In genomic region chr2:240933966-240934700, GRCh38 we compare ENCODE assay signal across 16 cellular contexts. TPM values are rescaled to one million over a fixed set of nuclear protein-coding genes. Genes with fewer than 3 reads are reported as not detected.
DNase-seq lines count a peak whose midpoint lies in the region; ATAC-seq, FAIRE-seq and TF ChIP-seq lines count a peak whose summit lies in the region.
"Had no signal": no experiment of that assay in that cellular context is flagged by ENCODE, and none has a peak within 500 bp of the region (broad histone marks: within the 10 kb centered on the region; RNA-seq: fewer than 3 reads in every experiment).

No MANE protein-coding gene starts in this region.

- no peak overlapping the region for H2AFZ ChIP-seq in HepG2 (ENCODE audit: low read length)

- TF ChIP-seq EP300 in HepG2 (IDR thresholded peaks at IDR 0.05; ENCODE audit: low read depth in 2 of 2, low read length in 2 of 2) (no peak), HepG2 (CRISPR knock-in tag; IDR thresholded peaks at IDR 0.05; ENCODE audit: borderline replicate concordance) (no peak)

- TF ChIP-seq POLR2A in HepG2 (IDR thresholded peaks at IDR 0.05; ENCODE audit: insufficient read depth in 1 of 2, low read depth in 2 of 2, low read length in 2 of 2) (no peak), spleen (IDR thresholded peaks at IDR 0.05) (no peak)

- ATAC-seq in HepG2: peak; percentile 12; the same call in 2 of the 3 replicates
- ATAC-seq: body of pancreas; stimulated activated effector memory CD8-positive, alpha-beta T cell treated with anti-CD3 and anti-CD28 coated beads, Interleukin-12 subunit alpha, Interleukin-12 subunit beta, amount 100 ng/mL, for 72 hours had no signal

- intact Hi-C loops in HepG2 (cut with micrococcal nuclease; ENCODE audit: unreplicated experiment) (no loop called here), spleen (cut with DNase I; ENCODE audit: low total_unique reads) (no loop called here)

- H3K79me2 ChIP-seq in HepG2 (ENCODE audit: insufficient read depth, low read length): no peaks in the 10 kb centered on the region

- CTCF ChIA-PET in HepG2 (lab: Yijun Ruan, JAX; ENCODE audit: low intra/inter-chr PET ratio, low total read pairs): no interaction called here

- H3K27ac ChIP-seq in HepG2 (ENCODE audit: extremely low read length, insufficient read depth, low read length) (no peak overlapping the region), spleen (peak overlapping the region in 1 of 8 donors; percentile 16)
- H3K27ac ChIP-seq: 22Rv1, body of pancreas had no signal

- POLR2A ChIA-PET in HepG2 (lab: Yijun Ruan, JAX): no interaction called here

- 33% methylated on average over 14 of the region's 23 CpGs for WGBS in HepG2 (ENCODE audit: low lambda C conversion rate)
- 64 to 77% (median 71%) methylated on average over 10 to 23 of the region's 23 CpGs for WGBS in spleen, 5 donors

- in situ Hi-C loops in HepG2 (cut with HindIII; ENCODE audit: extremely low pct_ligation_motif_present, low pct_unique_long_range_greater_than_20kb): no loop called here

- no peak overlapping the region for H3K4me2 ChIP-seq in HepG2 (ENCODE audit: low read depth, low read length)

- H3K36me3 ChIP-seq in HepG2 (replicated peaks in 1 of 2; ENCODE audit: control insufficient read depth in 1 of 2, insufficient read depth in 2 of 2, low read length in 2 of 2): no peaks in the 10 kb centered on the region
- H3K36me3 ChIP-seq in spleen: no peaks in the 10 kb centered on the region

- H3K27me3 ChIP-seq in HepG2 (ENCODE audit: control insufficient read depth in 1 of 2, insufficient read depth in 2 of 2, low read length in 2 of 2) (peaks cover 22 to 79% of the 10 kb centered on the region in 2 experiments; a peak in 4 of 5 replicates), spleen (replicated peaks in 1 of 7) (peaks cover 0 to 9% (median 0%) of the 10 kb centered on the region in 7 donors)
- H3K27me3 ChIP-seq: body of pancreas had no signal

- TF ChIP-seq CTCF in HepG2 (CRISPR knock-in tag; IDR thresholded peaks at IDR 0.05) (no peak), spleen (IDR thresholded peaks at IDR 0.05 in 8 of 11, conservative IDR thresholded peaks at IDR 0.05 in 3 of 11) (no peak)

- DNase-seq in DMS 273 (lab: John Stamatoyannopoulos, UW; ENCODE audit: unreplicated experiment) (peak; percentile 49), DMS 273 treated with DMSO at 0.1 percent for 48 hours (lab: John Stamatoyannopoulos, UW) (no peak), HepG2 (ENCODE audit: low spot score) (no peak), spleen (peak; percentile 70), NOMO-1 (lab: John Stamatoyannopoulos, UW; ENCODE audit: unreplicated experiment in 2 of 2) (no peak), NCI-H1417 (lab: John Stamatoyannopoulos, UW) (no peak), germinal center (ENCODE audit: low spot score) (no peak)
- DNase-seq in activated CD8-positive, alpha-beta memory T cell treated with anti-CD3 and anti-CD28 coated beads, Interleukin-2, amount 50 U/mL, for 4 hours: peak; percentile 12
- DNase-seq: activated naive CD4-positive, alpha-beta T cell treated with Interleukin-2 at 50 U/mL for 16 hours; CD4-positive, alpha-beta memory T cell; HCEC 1CT; NCI-H1048 had no signal

- no peak overlapping the region for H3K9ac ChIP-seq in HepG2 (ENCODE audit: insufficient read depth, low read depth, low read length)

- no peaks in the 10 kb centered on the region for H3K4me1 ChIP-seq in HepG2 (ENCODE audit: insufficient read depth, low read length)
- H3K4me1 ChIP-seq in spleen: peaks cover 0 to 13% (median 0%) of the 10 kb centered on the region in 6 donors
- H3K4me1 ChIP-seq: body of pancreas had no signal

- H4K20me1 ChIP-seq in HepG2 (ENCODE audit: insufficient read depth, low read length): no peaks in the 10 kb centered on the region

- H3K4me3 ChIP-seq in HepG2 (replicated peaks in 1 of 3; ENCODE audit: insufficient read depth in 1 of 3, low read depth in 2 of 3, low read length in 3 of 3): no peak overlapping the region
- peak overlapping the region in 2 of 8 donors; percentile 26 to 35 for H3K4me3 ChIP-seq in spleen
- H3K4me3 ChIP-seq: body of pancreas had no signal

- no TSS peak for BruUV-seq in HepG2 (replicated peaks; lab: Mats Ljungman, UMichigan)

- H3K9me3 ChIP-seq in HepG2 (ENCODE audit: low read length): no peaks in the 10 kb centered on the region; the same call in 1 of the 2 replicates
- H3K9me3 ChIP-seq in spleen: peaks cover 0 to 32% (median 20%) of the 10 kb centered on the region in 8 donors

- TF ChIP-seq RAD21 in HepG2 (CRISPR knock-in tag; IDR thresholded peaks at IDR 0.05): no peak

- FAIRE-seq in HepG2 (lab: Jason Lieb, UNC): no peak
- FAIRE-seq: TTC549 had no signal

TF ChIP-seq in HepG2, 621 proteins besides CTCF, POLR2A, EP300 and RAD21:
- TF ChIP-seq SIX1 (CRISPR knock-in tag; IDR thresholded peaks at IDR 0.05; ENCODE audit: borderline replicate concordance): no peak
- TF ChIP-seq JUN (CRISPR knock-in tag; IDR thresholded peaks at IDR 0.05): no peak
- TF ChIP-seq ZNF784 (CRISPR knock-in tag; IDR thresholded peaks at IDR 0.05; ENCODE audit: borderline replicate concordance): no peak
- TF ChIP-seq ZFP37 (CRISPR knock-in tag; IDR thresholded peaks at IDR 0.05; ENCODE audit: borderline replicate concordance): no peak
- no peak for TF ChIP-seq ZNF615 (CRISPR knock-in tag; IDR thresholded peaks at IDR 0.05; ENCODE audit: borderline replicate concordance)

RNA-seq across cellular contexts. Expression of gene CROCC2, which starts 28.0 kb away (rescaled TPM):
- not detected in 2 replicates for total RNA-seq in HepG2 (2016; rRNA removed; fragmentation: Illumina TruSeq; extraction: Trizol)
- total RNA-seq in HepG2 (2016; cell fraction: cytosol; rRNA removed; fragmentation: Illumina TruSeq; extraction: Trizol; ENCODE audit: low read depth): not detected in 2 replicates
- total RNA-seq in HepG2 (2016; cell fraction: insoluble cytoplasmic fraction; rRNA removed; fragmentation: Illumina TruSeq; extraction: Trizol): 0.02 TPM in 1 of 2 replicates, not detected in the other
- total RNA-seq in HepG2 (2016; cell fraction: membrane; rRNA removed; fragmentation: Illumina TruSeq; extraction: Trizol): not detected in 2 replicates
- total RNA-seq in HepG2 (2016; cell fraction: nucleus; rRNA removed; fragmentation: Illumina TruSeq; extraction: Trizol): not detected in 2 replicates
- not detected in 2 replicates for polyA plus RNA-seq in HepG2 (2011; rRNA removed)
- polyA plus RNA-seq in HepG2 (2011; cell fraction: cytosol; rRNA removed): not detected in 2 replicates
- 0.03 TPM in 1 of 2 replicates, not detected in the other for polyA plus RNA-seq in HepG2 (2011; cell fraction: nucleus; rRNA removed)
- 0.13 and 0.15 TPM in 2 replicates for polyA plus RNA-seq in HepG2 (2012)
- polyA plus RNA-seq in HepG2 (2016; cell fraction: cytosol; fragmentation: Illumina TruSeq; extraction: Trizol; ENCODE audit: low read depth): not detected in 2 replicates
- polyA plus RNA-seq in HepG2 (2016; cell fraction: insoluble cytoplasmic fraction; fragmentation: Illumina TruSeq; extraction: Trizol; ENCODE audit: low read depth): not detected in 2 replicates
- not detected in 2 replicates for polyA plus RNA-seq in HepG2 (2016; cell fraction: membrane; fragmentation: Illumina TruSeq; extraction: Trizol; ENCODE audit: low read depth)
- not detected in 2 replicates for polyA plus RNA-seq in HepG2 (2016; cell fraction: nucleus; fragmentation: Illumina TruSeq; extraction: Trizol; ENCODE audit: insufficient read depth, low read depth)
- polyA minus RNA-seq in HepG2 (2011; rRNA and poly(A)+ RNA removed; ENCODE audit: low replicate concordance): not detected in 2 replicates
- polyA minus RNA-seq in HepG2 (2011; cell fraction: cytosol; rRNA and poly(A)+ RNA removed): not detected in 2 replicates
- polyA minus RNA-seq in HepG2 (2011; cell fraction: nucleus; rRNA and poly(A)+ RNA removed): not detected in 2 replicates
- total RNA-seq in spleen: 1 to 10 TPM in 4 of 7 donors, under 1 TPM in 3; 0.29 to 3.6 (median 1.1) TPM
- under 1 TPM; 0.04 to 0.74 (median 0.17) TPM for polyA plus RNA-seq in spleen
- total RNA-seq: CD4-positive, alpha-beta memory T cell had no signal
- polyA plus RNA-seq: CD4-positive, alpha-beta memory T cell had no signal

RNA-seq across cellular contexts. Expression of gene MAB21L4, which starts 38.2 kb away (rescaled TPM):
- total RNA-seq in HepG2 (2016; rRNA removed; fragmentation: Illumina TruSeq; extraction: Trizol) (13.5 and 14.0 TPM in 2 replicates), spleen (under 1 TPM in 2 of 7 donors, not detected in 5; 0.33 to 0.70 TPM)
- 3.1 and 3.7 TPM in 2 replicates for total RNA-seq in HepG2 (2016; cell fraction: cytosol; rRNA removed; fragmentation: Illumina TruSeq; extraction: Trizol; ENCODE audit: low read depth)
- total RNA-seq in HepG2 (2016; cell fraction: insoluble cytoplasmic fraction; rRNA removed; fragmentation: Illumina TruSeq; extraction: Trizol): 11.5 and 15.3 TPM in 2 replicates
- total RNA-seq in HepG2 (2016; cell fraction: membrane; rRNA removed; fragmentation: Illumina TruSeq; extraction: Trizol): 10.1 and 12.0 TPM in 2 replicates
- 8.9 and 10.1 TPM in 2 replicates for total RNA-seq in HepG2 (2016; cell fraction: nucleus; rRNA removed; fragmentation: Illumina TruSeq; extraction: Trizol)
- polyA plus RNA-seq in HepG2 (2011; rRNA removed) (3.0 and 3.6 TPM in 2 replicates), spleen (under 1 TPM in 2 of 3 donors, not detected in 1; 0.04 to 0.13 TPM)
- polyA plus RNA-seq in HepG2 (2011; cell fraction: cytosol; rRNA removed): 2.4 and 4.2 TPM in 2 replicates
- polyA plus RNA-seq in HepG2 (2011; cell fraction: nucleus; rRNA removed): 8.9 and 9.1 TPM in 2 replicates
- 2.1 and 4.1 TPM in 2 replicates for polyA plus RNA-seq in HepG2 (2012)
- polyA plus RNA-seq in HepG2 (2016; cell fraction: cytosol; fragmentation: Illumina TruSeq; extraction: Trizol; ENCODE audit: low read depth): 3.4 TPM in 2 replicates
- 11.8 and 13.7 TPM in 2 replicates for polyA plus RNA-seq in HepG2 (2016; cell fraction: insoluble cytoplasmic fraction; fragmentation: Illumina TruSeq; extraction: Trizol; ENCODE audit: low read depth)
- polyA plus RNA-seq in HepG2 (2016; cell fraction: membrane; fragmentation: Illumina TruSeq; extraction: Trizol; ENCODE audit: low read depth): 8.3 and 8.8 TPM in 2 replicates
- polyA plus RNA-seq in HepG2 (2016; cell fraction: nucleus; fragmentation: Illumina TruSeq; extraction: Trizol; ENCODE audit: insufficient read depth, low read depth): 15.9 and 16.1 TPM in 2 replicates
- 5.4 TPM in 1 of 2 replicates, not detected in the other for polyA minus RNA-seq in HepG2 (2011; rRNA and poly(A)+ RNA removed; ENCODE audit: low replicate concordance)
- 1.8 and 2.0 TPM in 2 replicates for polyA minus RNA-seq in HepG2 (2011; cell fraction: cytosol; rRNA and poly(A)+ RNA removed)
- 1.3 and 2.5 TPM in 2 replicates for polyA minus RNA-seq in HepG2 (2011; cell fraction: nucleus; rRNA and poly(A)+ RNA removed)
- total RNA-seq: CD4-positive, alpha-beta memory T cell had no signal
- polyA plus RNA-seq: CD4-positive, alpha-beta memory T cell had no signal

Comparison
In these comparisons a context has a peak if more than half of its experiments do, and no peak if none do; other contexts are left out.
1. DNase-seq: peak in DMS 273 (single experiment), activated CD8-positive, alpha-beta memory T cell treated with anti-CD3 and anti-CD28 coated beads, Interleukin-2, amount 50 U/mL, for 4 hours (single experiment) and spleen (single experiment); none in DMS 273 treated with DMSO at 0.1 percent for 48 hours (single experiment), HepG2 (single experiment), NOMO-1 (0 of 2), NCI-H1417 (0 of 3) and germinal center (single experiment).